In genomic region chr7:127946847-127947246, GRCh38 we compare ENCODE assay signal across 3 cellular contexts.
A peak's percentile ranks its signal among the peaks of the same experiment; 100 is the strongest.
TF ChIP-seq lines count a peak whose summit lies in the region.

No MANE protein-coding gene starts in this region.

TF ChIP-seq in HepG2, 621 proteins besides CTCF, POLR2A, EP300 and RAD21:
- TF ChIP-seq THAP8 (CRISPR knock-in tag; IDR thresholded peaks at IDR 0.05; ENCODE audit: borderline replicate concordance) (no peak), SNAPC5 (CRISPR knock-in tag; IDR thresholded peaks at IDR 0.05; ENCODE audit: borderline replicate concordance) (no peak), ZNF30 (CRISPR knock-in tag; IDR thresholded peaks at IDR 0.05) (no peak), ZNF703 (CRISPR knock-in tag; IDR thresholded peaks at IDR 0.05; ENCODE audit: borderline replicate concordance) (no peak), ZNF543 (CRISPR knock-in tag; IDR thresholded peaks at IDR 0.05) (no peak), ZNF792 (CRISPR knock-in tag; IDR thresholded peaks at IDR 0.05) (no peak), ZNF784 (CRISPR knock-in tag; IDR thresholded peaks at IDR 0.05; ENCODE audit: borderline replicate concordance) (no peak), ZNF292 (CRISPR knock-in tag; IDR thresholded peaks at IDR 0.05; ENCODE audit: borderline replicate concordance, low read depth) (no peak), FUBP1 (CRISPR knock-in tag; IDR thresholded peaks at IDR 0.05; ENCODE audit: borderline replicate concordance) (no peak), TSC22D2 (CRISPR knock-in tag; IDR thresholded peaks at IDR 0.05; ENCODE audit: borderline replicate concordance) (no peak), TBX2 (CRISPR knock-in tag; IDR thresholded peaks at IDR 0.05; ENCODE audit: borderline replicate concordance) (no peak)

TF ChIP-seq in SK-N-SH, 30 proteins besides CTCF, POLR2A, EP300 and RAD21 (continues in another document):
- TF ChIP-seq PBX3 (IDR thresholded peaks at IDR 0.05) (no peak), TCF12 (IDR thresholded peaks at IDR 0.05) (no peak), USF1 (IDR thresholded peaks at IDR 0.05; ENCODE audit: borderline replicate concordance, low read depth) (no peak), POLR2AphosphoS5 (IDR thresholded peaks at IDR 0.05; ENCODE audit: low read depth, low read length) (no peak), FOXM1 (IDR thresholded peaks at IDR 0.05; ENCODE audit: low read depth) (no peak), JUND (IDR thresholded peaks at IDR 0.05) (0 out of 2 replicates have a peak, but pooled peaks have one; percentile 26), MEF2A (IDR thresholded peaks at IDR 0.05; ENCODE audit: borderline replicate concordance, low read depth) (no peak), REST (IDR thresholded peaks at IDR 0.05; ENCODE audit: low read depth, low read length) (no peak), ZBTB33 (IDR thresholded peaks at IDR 0.05; ENCODE audit: borderline replicate concordance, low read depth) (no peak), EZH2phosphoT487 (IDR thresholded peaks at IDR 0.05; ENCODE audit: borderline replicate concordance, low read depth) (no peak), USF2 (IDR thresholded peaks at IDR 0.05; ENCODE audit: borderline replicate concordance, low read depth, low read length) (no peak), RFX5 (IDR thresholded peaks at IDR 0.05; ENCODE audit: low read length) (no peak), RXRA (IDR thresholded peaks at IDR 0.05; ENCODE audit: borderline replicate concordance, low read depth) (peak; percentile 46; the same call in 1 of the 2 replicates), TAF1 (IDR thresholded peaks at IDR 0.05; ENCODE audit: borderline replicate concordance, low read depth, low read length) (no peak), MXI1 (IDR thresholded peaks at IDR 0.05; ENCODE audit: low read depth, low read length) (no peak), FOSL2 (IDR thresholded peaks at IDR 0.05; ENCODE audit: borderline replicate concordance, low read depth) (peak; percentile 41; the same call in 1 of the 2 replicates)

TF ChIP-seq in endothelial cell of umbilical vein, 7 proteins besides CTCF, POLR2A, EP300 and RAD21:
- TF ChIP-seq FOS (IDR thresholded peaks at IDR 0.05; ENCODE audit: borderline replicate concordance, insufficient read depth, low read length) (peak; percentile 7), JUN (IDR thresholded peaks at IDR 0.05; ENCODE audit: borderline replicate concordance, insufficient read depth, insufficient read length, low read depth) (no peak), MAX (IDR thresholded peaks at IDR 0.05; ENCODE audit: insufficient read depth, insufficient read length) (no peak)
